ENCODE assay signal across 20 cellular contexts in genomic region chr3:167372138-167372537, GRCh38. TPM values are rescaled to one million over a fixed set of nuclear protein-coding genes. Genes with fewer than 3 reads are reported as not detected.
DNase-seq lines count a peak whose midpoint lies in the region; ATAC-seq, FAIRE-seq and TF ChIP-seq lines count a peak whose summit lies in the region.
"Had no signal": no experiment of that assay in that cellular context is flagged by ENCODE, and none has a peak within 500 bp of the region (broad histone marks: within the 10 kb centered on the region; RNA-seq: fewer than 3 reads in every experiment).

No MANE protein-coding gene starts in this region.

- H3K79me2 ChIP-seq in H1 (ENCODE audit: control insufficient read depth in 1 of 2, insufficient read depth in 2 of 2, low read length in 2 of 2): no peaks in the 10 kb centered on the region

- TF ChIP-seq CTCF in H1 (IDR thresholded peaks at IDR 0.05; ENCODE audit: control extremely low read depth in 1 of 3, insufficient read depth in 1 of 3, low read depth in 1 of 3, low read length in 3 of 3) (no peak), right atrium auricular region (IDR thresholded peaks at IDR 0.05) (no peak)

- no peak overlapping the region for H3K4me2 ChIP-seq in H1 (ENCODE audit: insufficient read depth in 1 of 2, low read depth in 2 of 2, low read length in 2 of 2)
- H3K4me2 ChIP-seq: A549 had no signal

- no peak overlapping the region for H2BK20ac ChIP-seq in H1 (ENCODE audit: low read length)

- H2BK120ac ChIP-seq in H1 (replicated peaks; ENCODE audit: low read depth, low read length): no peak overlapping the region

- H3K27ac ChIP-seq in H1 (ENCODE audit: low read depth, low read length): no peak overlapping the region
- no peak overlapping the region for H3K27ac ChIP-seq in right atrium auricular region
- H3K27ac ChIP-seq: A549, C4-2B had no signal

- no peak overlapping the region for H2AFZ ChIP-seq in H1 (ENCODE audit: low read length)

- no peak overlapping the region for H3K56ac ChIP-seq in H1 (replicated peaks; ENCODE audit: insufficient read length, low read depth, low read length)

- no peaks in the 10 kb centered on the region for H4K20me1 ChIP-seq in H1 (replicated peaks in 1 of 2; ENCODE audit: control insufficient read depth in 1 of 2, insufficient read depth in 2 of 2, low read length in 2 of 2)

- no peak for TF ChIP-seq RAD21 in H1 (IDR thresholded peaks at IDR 0.05 in 1 of 2, conservative IDR thresholded peaks at IDR 0.05 in 1 of 2; ENCODE audit: low read depth in 2 of 2, low read length in 2 of 2)

- POLR2A ChIA-PET in H1 (lab: Charles Lee; ENCODE audit: partially characterized antibody): interaction anchor here (0.7 kb wide), 1 partner anchor 9 kb away, joined by 4 read pairs; no protein-coding TSS in a partner anchor

- H2BK12ac ChIP-seq in H1 (ENCODE audit: low read depth, low read length): 0 out of 2 replicates have a peak overlapping the region, but pooled peaks have one; percentile 42

- no peak overlapping the region for H2AK5ac ChIP-seq in H1 (ENCODE audit: low read depth, low read length)

- H3K27me3 ChIP-seq in H1 (replicated peaks in 1 of 4; ENCODE audit: control insufficient read depth in 3 of 4, extremely low read depth in 1 of 4, insufficient read depth in 3 of 4, low read length in 3 of 4): no peaks in the 10 kb centered on the region
- no peaks in the 10 kb centered on the region for H3K27me3 ChIP-seq in right atrium auricular region
- H3K27me3 ChIP-seq: BE2C had no signal

- peaks cover 0 to 4% (median 0%) of the 10 kb centered on the region in 4 experiments; a peak in 3 of 7 replicates for H3K4me1 ChIP-seq in H1 (replicated peaks in 1 of 4; ENCODE audit: control insufficient read depth in 3 of 4, insufficient read depth in 4 of 4, low read length in 3 of 4)
- H3K4me1 ChIP-seq in right atrium auricular region: no peaks in the 10 kb centered on the region
- H3K4me1 ChIP-seq: A549, BE2C had no signal

- no peak overlapping the region for H3K9ac ChIP-seq in H1 (replicated peaks in 1 of 4; ENCODE audit: extremely low read depth in 1 of 4, low read depth in 3 of 4, low read length in 3 of 4)

- WGBS in H1 (ENCODE audit: extremely low coverage in 1 of 2, insufficient coverage in 1 of 2, insufficient read length in 1 of 2, insufficient replicate concordance in 2 of 2, low coverage in 1 of 2, low lambda C conversion rate in 2 of 2, missing lambda C conversion rate in 1 of 2), 2 experiments: 93% methylated on average over 3 of the region's 3 CpGs; no CpG with 5 or more reads in 1 of the 2 experiments

- no peak overlapping the region for H4K91ac ChIP-seq in H1 (replicated peaks; ENCODE audit: insufficient read length, low read length)

- no peak overlapping the region for H4K8ac ChIP-seq in H1 (ENCODE audit: extremely low read depth, insufficient read depth, low read length)

- FAIRE-seq in H1 (lab: Jason Lieb, UNC): no peak
- FAIRE-seq: A549, GM12892, GM19239, H54 had no signal

- H3K4me3 ChIP-seq in H1 (ENCODE audit: extremely low read depth in 1 of 4, insufficient read depth in 2 of 4, low read depth in 3 of 4, low read length in 4 of 4): no peak overlapping the region
- no peak overlapping the region for H3K4me3 ChIP-seq in right atrium auricular region
- H3K4me3 ChIP-seq: A549 had no signal

- no peaks in the 10 kb centered on the region for H3K36me3 ChIP-seq in H1 (ENCODE audit: control insufficient read depth in 2 of 4, insufficient read depth in 4 of 4, low read length in 3 of 4)
- H3K36me3 ChIP-seq in right atrium auricular region: no peaks in the 10 kb centered on the region
- H3K36me3 ChIP-seq: BE2C had no signal

- ATAC-seq in HG03342 (IDR thresholded peaks at IDR 0.05; ENCODE audit: unreplicated experiment) (no peak), GM18505 (IDR thresholded peaks at IDR 0.05; ENCODE audit: unreplicated experiment) (no peak)
- ATAC-seq: A549 had no signal

- CTCF ChIA-PET in H1 (lab: Charles Lee; ENCODE audit: partially characterized antibody): interaction anchor here (0.6 to 0.7 kb wide), 2 partner anchors 369 to 706 kb away, joined by 4 to 6 read pairs; no protein-coding TSS in a partner anchor

- H3K4ac ChIP-seq in H1 (replicated peaks; ENCODE audit: insufficient read length, low read depth, low read length): no peak overlapping the region

- no peaks in the 10 kb centered on the region for H3K79me1 ChIP-seq in H1 (ENCODE audit: low read depth, low read length)

- DNase-seq in NCI-H69 (lab: John Stamatoyannopoulos, UW) (peak; percentile 31), H1 (ENCODE audit: low read depth in 1 of 2, low spot score in 2 of 2) (no peak), left kidney (ENCODE audit: low read depth, low spot score) (peak; percentile 25), right atrium auricular region (ENCODE audit: low spot score) (no peak), NCI-H526 treated with DMSO at 0.1 percent for 48 hours (lab: John Stamatoyannopoulos, UW) (no peak)
- DNase-seq: BE2C; CD4-positive, alpha-beta memory T cell; DMS79 treated with DMSO at 0.1 percent for 48 hours; EL; GDM1 had no signal

- H3K18ac ChIP-seq in H1 (ENCODE audit: extremely low read depth, low read length): no peak overlapping the region

- H3K14ac ChIP-seq in H1 (ENCODE audit: insufficient read length): no peak overlapping the region

- no peak overlapping the region for H4K5ac ChIP-seq in H1 (ENCODE audit: insufficient read length, low read depth, low read length)

- no peak overlapping the region for H2BK5ac ChIP-seq in H1 (ENCODE audit: low read depth, low read length)

- H2BK15ac ChIP-seq in H1 (ENCODE audit: low read length): no peak overlapping the region

- TF ChIP-seq POLR2A in H1 (IDR thresholded peaks at IDR 0.05; ENCODE audit: control extremely low read depth in 1 of 2, low read depth in 2 of 2, low read length in 2 of 2): no peak
- TF ChIP-seq POLR2A in GM18505 (IDR thresholded peaks at IDR 0.05; ENCODE audit: borderline replicate concordance, extremely low read depth, insufficient read depth, insufficient read length): no peak

- H3K9me3 ChIP-seq in H1 (ENCODE audit: insufficient read depth in 2 of 2, low read depth in 1 of 2, low read length in 1 of 2): no peaks in the 10 kb centered on the region
- no peaks in the 10 kb centered on the region for H3K9me3 ChIP-seq in right atrium auricular region
- H3K9me3 ChIP-seq: A549, BE2C had no signal

- H3K23ac ChIP-seq in H1 (ENCODE audit: insufficient read length): no peak overlapping the region

- TF ChIP-seq EP300 in H1 (IDR thresholded peaks at IDR 0.05; ENCODE audit: borderline replicate concordance in 1 of 2, low read depth in 2 of 2, low read length in 2 of 2): no peak

- H3K23me2 ChIP-seq in H1 (ENCODE audit: low read depth, low read length): no peaks in the 10 kb centered on the region

TF ChIP-seq in H1, 55 proteins besides CTCF, POLR2A, EP300 and RAD21:
- TF ChIP-seq CHD2 (IDR thresholded peaks at IDR 0.05; ENCODE audit: low read length): no peak
- peak; percentile 61; the same call in 1 of the 2 replicates for TF ChIP-seq TEAD4 (IDR thresholded peaks at IDR 0.05; ENCODE audit: low read depth, low read length)
TF ChIP-seq in H1: peak in this region for 1.

RNA-seq across cellular contexts. Expression of gene ZBBX, which starts 8.0 kb away (rescaled TPM):
- total RNA-seq in H1 (2021; fragmentation: NEBNext Ultra II Directional; extraction: Animal tissue kit (Norgen Biotek cat#: 25700)): 0.84 and 1.0 TPM in 2 replicates
- 0.06 and 0.17 TPM in 2 replicates for polyA plus RNA-seq in H1 (2011; rRNA removed)
- 0.37 TPM for polyA plus RNA-seq in H1 (2011; cell fraction: cytosol; rRNA removed)
- polyA plus RNA-seq in H1 (2011; cell fraction: nucleus; rRNA removed): 0.70 TPM
- polyA plus RNA-seq in H1 (2012, experiment 1 of 2): 0.53 to 1.3 TPM (median 0.79 TPM) in 4 replicates
- not detected for polyA plus RNA-seq in H1 (2012, experiment 2 of 2)
- 1.4 TPM for polyA plus RNA-seq in H1 (2013, experiment 1 of 2)
- polyA plus RNA-seq in H1 (2013, experiment 2 of 2): 0.77 TPM
- 0.60 and 0.88 TPM in 2 replicates for polyA minus RNA-seq in H1 (2011; rRNA and poly(A)+ RNA removed)
- polyA minus RNA-seq in H1 (2011; cell fraction: cytosol; rRNA and poly(A)+ RNA removed): 0.81 TPM
- 1.9 TPM for polyA minus RNA-seq in H1 (2011; cell fraction: nucleus; rRNA and poly(A)+ RNA removed)
- not detected for total RNA-seq in right atrium auricular region
- total RNA-seq: CD4-positive, alpha-beta memory T cell; HT1080 had no signal
- polyA plus RNA-seq: AG04450; CD4-positive, alpha-beta memory T cell; IgD-negative memory B cell had no signal

Comparison
In these comparisons a context has a peak if more than half of its experiments do, and no peak if none do; other contexts are left out.
1. DNase-seq: peak in NCI-H69 (single experiment) and left kidney (single experiment); none in H1 (0 of 2), right atrium auricular region (single experiment) and NCI-H526 treated with DMSO at 0.1 percent for 48 hours (single experiment).